In the genomic region with DNA sequence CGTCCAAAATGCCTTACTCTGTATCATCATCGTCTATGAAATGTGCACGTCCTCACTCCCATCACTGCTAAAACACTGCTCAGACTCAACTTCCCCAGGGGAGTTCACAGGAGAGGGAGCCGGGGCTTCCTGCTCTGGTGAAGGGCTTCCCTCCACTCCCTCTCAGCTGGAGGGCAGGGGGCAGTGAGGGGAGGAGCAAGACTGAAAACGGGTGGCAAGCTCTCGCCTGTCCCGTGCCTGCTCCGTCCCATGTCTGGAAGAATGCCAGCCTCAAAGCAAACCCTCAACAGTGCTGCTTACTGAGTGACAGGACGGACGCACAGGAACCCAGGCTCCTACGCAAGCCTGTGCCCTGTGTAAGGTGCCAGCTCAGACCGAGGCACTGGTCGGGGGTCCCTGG, we compare ENCODE assay signal across 1 cellular context.
TF ChIP-seq lines count a peak whose summit lies in the region.

No MANE protein-coding gene starts in this region.

TF ChIP-seq in SK-N-SH, 30 proteins besides CTCF, POLR2A, EP300 and RAD21:
- TF ChIP-seq, protein P1, sequence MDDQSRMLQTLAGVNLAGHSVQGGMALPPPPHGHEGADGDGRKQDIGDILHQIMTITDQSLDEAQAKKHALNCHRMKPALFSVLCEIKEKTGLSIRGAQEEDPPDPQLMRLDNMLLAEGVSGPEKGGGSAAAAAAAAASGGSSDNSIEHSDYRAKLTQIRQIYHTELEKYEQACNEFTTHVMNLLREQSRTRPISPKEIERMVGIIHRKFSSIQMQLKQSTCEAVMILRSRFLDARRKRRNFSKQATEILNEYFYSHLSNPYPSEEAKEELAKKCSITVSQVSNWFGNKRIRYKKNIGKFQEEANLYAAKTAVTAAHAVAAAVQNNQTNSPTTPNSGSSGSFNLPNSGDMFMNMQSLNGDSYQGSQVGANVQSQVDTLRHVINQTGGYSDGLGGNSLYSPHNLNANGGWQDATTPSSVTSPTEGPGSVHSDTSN (IDR thresholded peaks at IDR 0.05), result no peak
- TF ChIP-seq, protein P2, sequence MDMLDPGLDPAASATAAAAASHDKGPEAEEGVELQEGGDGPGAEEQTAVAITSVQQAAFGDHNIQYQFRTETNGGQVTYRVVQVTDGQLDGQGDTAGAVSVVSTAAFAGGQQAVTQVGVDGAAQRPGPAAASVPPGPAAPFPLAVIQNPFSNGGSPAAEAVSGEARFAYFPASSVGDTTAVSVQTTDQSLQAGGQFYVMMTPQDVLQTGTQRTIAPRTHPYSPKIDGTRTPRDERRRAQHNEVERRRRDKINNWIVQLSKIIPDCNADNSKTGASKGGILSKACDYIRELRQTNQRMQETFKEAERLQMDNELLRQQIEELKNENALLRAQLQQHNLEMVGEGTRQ (IDR thresholded peaks at IDR 0.05; ENCODE audit: borderline replicate concordance, low read depth, low read length), result no peak
- TF ChIP-seq SIN3A (IDR thresholded peaks at IDR 0.05; ENCODE audit: borderline replicate concordance, low read depth, low read length) (no peak), JUND (IDR thresholded peaks at IDR 0.05) (no peak), GATA2 (CRISPR knock-in tag; IDR thresholded peaks at IDR 0.05) (no peak), ELF1 (IDR thresholded peaks at IDR 0.05) (no peak), TEAD4 (IDR thresholded peaks at IDR 0.05; ENCODE audit: borderline replicate concordance, insufficient read depth) (no peak)
- TF ChIP-seq, protein P3, sequence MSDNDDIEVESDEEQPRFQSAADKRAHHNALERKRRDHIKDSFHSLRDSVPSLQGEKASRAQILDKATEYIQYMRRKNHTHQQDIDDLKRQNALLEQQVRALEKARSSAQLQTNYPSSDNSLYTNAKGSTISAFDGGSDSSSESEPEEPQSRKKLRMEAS (IDR thresholded peaks at IDR 0.05; ENCODE audit: low read depth), result no peak
